Comparison of ENCODE assay signal across 11 cellular contexts in genomic region chr5:126881821-126882220, GRCh38.
"Had no signal": no experiment of that assay in that cellular context is flagged by ENCODE, and none has a peak within 500 bp of the region (broad histone marks: within the 10 kb centered on the region; RNA-seq: fewer than 3 reads in every experiment).

No MANE protein-coding gene starts in this region.

- DNase-seq: GM23248, GOT3, H7, H9, HCEC 1CT, HFFc6 had no signal

- FAIRE-seq: H1, H54 had no signal

- H2AFZ ChIP-seq: GM23248, GM23338 had no signal

- ATAC-seq: GM23338, HCT116 had no signal

- H3K27ac ChIP-seq: GM23248 had no signal

- H3K4me1 ChIP-seq: HAP-1 had no signal

- H3K36me3 ChIP-seq: HAP-1 had no signal

- H3K9me3 ChIP-seq: HAP-1 had no signal

- H3K4me3 ChIP-seq: GM23248, GM23338, HAP-1 had no signal

- H3K4me2 ChIP-seq: GM23338 had no signal

- H3K9ac ChIP-seq: GM23248 had no signal
